Comparison of ENCODE assay signal across 8 cellular contexts in the genomic region with DNA sequence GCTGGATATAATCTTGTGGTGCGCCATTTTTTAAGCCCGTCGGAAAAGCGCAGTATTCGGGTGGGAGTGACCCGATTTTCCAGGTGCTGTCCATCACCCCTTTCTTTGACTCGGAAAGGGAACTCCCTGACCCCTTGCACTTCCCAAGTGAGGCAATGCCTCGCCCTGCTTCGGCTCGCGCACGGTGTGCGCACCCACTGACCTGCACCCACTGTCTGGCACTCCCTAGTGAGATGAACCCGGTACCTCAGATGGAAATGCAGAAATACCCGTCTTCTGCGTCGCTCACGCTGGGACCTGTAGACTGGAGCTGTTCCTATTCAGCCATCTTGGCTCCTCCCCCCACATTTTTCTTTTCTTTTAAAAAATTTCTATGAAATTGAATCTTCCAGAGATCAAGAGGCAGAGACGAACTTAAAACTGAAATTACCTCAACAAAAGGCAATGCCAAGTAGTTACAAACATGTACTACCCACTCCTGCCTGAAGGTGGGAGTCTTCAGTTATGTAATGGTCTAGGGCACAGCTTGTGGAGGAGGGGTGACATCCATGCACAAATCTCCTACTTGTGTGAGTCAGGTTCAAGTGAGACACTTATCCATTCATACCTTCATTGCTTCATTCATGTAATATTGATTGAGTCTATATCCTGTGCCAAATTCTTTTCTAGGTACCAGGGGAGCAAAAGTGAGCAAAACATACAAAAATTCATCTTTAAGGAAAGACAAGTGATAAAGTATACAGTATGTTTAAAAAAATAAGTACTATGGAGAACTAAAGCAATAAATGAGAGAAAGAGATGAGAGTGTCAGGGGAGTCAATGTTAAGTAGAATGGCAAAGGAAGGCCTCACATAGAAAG. TPM values are rescaled to one million over a fixed set of nuclear protein-coding genes. Genes with fewer than 3 reads are reported as not detected.
DNase-seq lines count a peak whose midpoint lies in the region; TF ChIP-seq lines count a peak whose summit lies in the region.
"Not testable (repeated sequence)": the region's sequence is repeated elsewhere in the genome, so short reads cannot be mapped to it uniquely, and the experiment has no call there.

No MANE protein-coding gene starts in this region.

- not testable (repeated sequence) for H3K27ac ChIP-seq in A673 (ENCODE audit: low read depth, low read length, poor library complexity, severe bottlenecking); HUES48 (ENCODE audit: low read depth, low read length); SK-N-SH (ENCODE audit: low read depth in 2 of 2, low read length in 1 of 2); left ventricle myocardium inferior (replicated peaks); neural progenitor cell

- H3F3A ChIP-seq in SK-N-SH (replicated peaks; ENCODE audit: insufficient read depth); neural progenitor cell (ENCODE audit: low read depth): not testable (repeated sequence)

- POLR2A ChIA-PET in A673 (lab: Charles Lee; ENCODE audit: low non-redundant PET); SK-N-SH (lab: Yijun Ruan, JAX): not testable (repeated sequence)

- peak; percentile 71 for TF ChIP-seq RAD21 in SK-N-SH (IDR thresholded peaks at IDR 0.05; ENCODE audit: low read length)

- H2AFZ ChIP-seq in SK-N-SH (ENCODE audit: low read depth); neural progenitor cell (replicated peaks): not testable (repeated sequence)

- TF ChIP-seq CTCF in A673 (conservative IDR thresholded peaks at IDR 0.05; ENCODE audit: low read depth, low read length) (peak; percentile 55), SK-N-SH (IDR thresholded peaks at IDR 0.05) (peak; percentile 53), left ventricle myocardium inferior (IDR thresholded peaks at IDR 0.05; ENCODE audit: borderline replicate concordance) (peak; percentile 45), neural progenitor cell (IDR thresholded peaks at IDR 0.05) (peak; percentile 67)

- H3K4me2 ChIP-seq in SK-N-SH, result not testable (repeated sequence)
- peak overlapping the region; percentile 69 for H3K4me2 ChIP-seq in neural progenitor cell

- not testable (repeated sequence) for TF ChIP-seq EP300 in SK-N-SH (IDR thresholded peaks at IDR 0.05; ENCODE audit: borderline replicate concordance in 1 of 2, low read depth in 1 of 2, low read length in 1 of 2)

- peaks cover 11% of the 10 kb centered on the region for H3K4me1 Mint-ChIP-seq in neural progenitor cell

- not testable (repeated sequence) for H3K4me3 ChIP-seq in A673 (ENCODE audit: low read depth, low read length, poor library complexity, severe bottlenecking); left ventricle myocardium inferior
- H3K4me3 ChIP-seq in HUES48 (ENCODE audit: low read depth, low read length), result peak overlapping the region; percentile 54
- peak overlapping the region in 1 of 2 experiments; percentile 33; a peak in 1 of 4 replicates for H3K4me3 ChIP-seq in SK-N-SH (ENCODE audit: low read depth in 2 of 2, low read length in 1 of 2)
- H3K4me3 ChIP-seq in neural progenitor cell, result peak overlapping the region; percentile 40

- not testable (repeated sequence) for H3K9me3 ChIP-seq in A673 (ENCODE audit: low read depth, low read length, poor library complexity, severe bottlenecking); HUES48 (ENCODE audit: control insufficient read depth, insufficient read depth, low read length); SK-N-SH; left ventricle myocardium inferior (replicated peaks); neural progenitor cell (ENCODE audit: low read depth)

- not testable (repeated sequence) for H3K36me3 ChIP-seq in A673 (ENCODE audit: insufficient read depth, low read length, poor library complexity, severe bottlenecking); HUES48 (ENCODE audit: control insufficient read depth, insufficient read depth, low read length); SK-N-SH (replicated peaks in 1 of 2; ENCODE audit: control insufficient read depth in 1 of 2, insufficient read depth in 2 of 2, low read length in 1 of 2); left ventricle myocardium inferior; neural progenitor cell

- not testable (repeated sequence) for H3K9me2 ChIP-seq in SK-N-SH

- intact Hi-C loops in A673 (cut with micrococcal nuclease; ENCODE audit: unreplicated experiment), result loop anchor here (5.0 kb wide), 1 partner anchor 292 kb away; no protein-coding TSS in a partner anchor
- intact Hi-C loops in left ventricle myocardium inferior (cut with micrococcal nuclease), result not testable (repeated sequence)

- CTCF ChIA-PET in A673 (lab: Charles Lee) (interaction anchor here (0.6 kb wide), 1 partner anchor 292 kb away, joined by 3 read pairs; no protein-coding TSS in a partner anchor), SK-N-SH (lab: Yijun Ruan, JAX) (interaction anchor here (1.1 to 1.6 kb wide), 6 partner anchors 15 to 707 kb away, joined by 3 to 9 read pairs (median 3); no protein-coding TSS in a partner anchor)

- not testable (repeated sequence) for H3K79me2 ChIP-seq in SK-N-SH (ENCODE audit: insufficient read depth); neural progenitor cell (ENCODE audit: low read depth)

- 91% methylated on average over 12 of the region's 19 CpGs for WGBS in SK-N-SH (ENCODE audit: low lambda C conversion rate)

- peak overlapping the region; percentile 76 for H3K4me3 Mint-ChIP-seq in neural progenitor cell

- not testable (repeated sequence) for H3K9ac ChIP-seq in HUES48 (ENCODE audit: low read depth, low read length); SK-N-SH; neural progenitor cell

- not testable (repeated sequence) for H3K36me3 Mint-ChIP-seq in neural progenitor cell

- H3K27me3 ChIP-seq in A673 (replicated peaks; ENCODE audit: insufficient read depth, low read depth, low read length, poor library complexity), result peaks cover 26% of the 10 kb centered on the region
- H3K27me3 ChIP-seq in HUES48 (ENCODE audit: control insufficient read depth, insufficient read depth, low read length); SK-N-SH (ENCODE audit: insufficient read depth); neural progenitor cell: not testable (repeated sequence)
- peaks cover 13% of the 10 kb centered on the region for H3K27me3 ChIP-seq in left ventricle myocardium inferior (ENCODE audit: low read depth)

- in situ Hi-C loops in T47D (cut with HindIII; ENCODE audit: low pct_unique_long_range_greater_than_20kb, low sequenced_read_pairs), result not testable (repeated sequence)

- H3K4me1 ChIP-seq in A673 (ENCODE audit: insufficient read depth, low read length, poor library complexity, severe bottlenecking); HUES48 (ENCODE audit: control insufficient read depth, insufficient read depth, low read length); SK-N-SH (ENCODE audit: control insufficient read depth in 1 of 2, insufficient read depth in 2 of 2, low read depth in 1 of 2, low read length in 1 of 2); left ventricle myocardium inferior; neural progenitor cell: not testable (repeated sequence)

- not testable (repeated sequence) for H4K20me1 ChIP-seq in SK-N-SH (ENCODE audit: insufficient read depth); neural progenitor cell (ENCODE audit: low read depth)

- H3K27ac Mint-ChIP-seq in neural progenitor cell, result not testable (repeated sequence)

- not testable (repeated sequence) for H3K9me3 Mint-ChIP-seq in neural progenitor cell

- BruUV-seq in A673 (replicated peaks; lab: Mats Ljungman, UMichigan), result not testable (repeated sequence)

- not testable (repeated sequence) for H3K27me3 Mint-ChIP-seq in neural progenitor cell (ENCODE audit: insufficient read depth, low read depth)

- DNase-seq in A673 (ENCODE audit: low spot score), result peak; percentile 54
- DNase-seq in GDM1 (lab: John Stamatoyannopoulos, UW), result peak; percentile 32
- peak; percentile 5 for DNase-seq in NCI-H226
- peak; percentile 59 for DNase-seq in SK-N-SH
- peak; percentile 41 to 86 for DNase-seq in T47D (ENCODE audit: low read depth in 1 of 2, low spot score in 1 of 2)
- not testable (repeated sequence) for DNase-seq in left ventricle myocardium inferior
- DNase-seq in neural progenitor cell (ENCODE audit: low spot score), result peak; percentile 69

TF ChIP-seq in SK-N-SH, 30 proteins besides CTCF, POLR2A, EP300 and RAD21:
- peak; percentile 41 for TF ChIP-seq SMC3 (IDR thresholded peaks at IDR 0.05; ENCODE audit: low read depth, low read length)
- peak; percentile 29 for TF ChIP-seq CHD2 (IDR thresholded peaks at IDR 0.05; ENCODE audit: low read length, partially characterized antibody)

RNA-seq across cellular contexts. Expression of gene NSG2, which starts 25.2 kb away (rescaled TPM):
- 0.37 and 0.60 TPM in 2 replicates for total RNA-seq in A673 (2021)
- polyA plus RNA-seq in SK-N-SH (2012; rRNA removed), result 4.3 and 10.7 TPM in 2 replicates
- 7.5 and 14.8 TPM in 2 replicates for polyA plus RNA-seq in SK-N-SH (2012; cell fraction: cytosol; rRNA removed)
- polyA plus RNA-seq in SK-N-SH (2012; cell fraction: nucleus; rRNA removed), result 0.98 and 1.9 TPM in 2 replicates
- 0.08 TPM for total RNA-seq in left ventricle myocardium inferior
- total RNA-seq in neural progenitor cell (ENCODE audit: low replicate concordance), result 0.11 and 0.22 TPM in 2 replicates

RNA-seq across cellular contexts. Expression of gene C5orf47, which starts 31.3 kb away (rescaled TPM):
- total RNA-seq in A673 (2021), result not detected in 2 replicates
- not detected in 2 replicates for polyA plus RNA-seq in SK-N-SH (2012; rRNA removed)
- not detected in 2 replicates for polyA plus RNA-seq in SK-N-SH (2012; cell fraction: cytosol; rRNA removed)
- not detected in 2 replicates for polyA plus RNA-seq in SK-N-SH (2012; cell fraction: nucleus; rRNA removed)
- total RNA-seq in left ventricle myocardium inferior, result 0.08 TPM
- 0.69 and 0.90 TPM in 2 replicates for total RNA-seq in neural progenitor cell (ENCODE audit: low replicate concordance)
